ENCODE assay signal across 1 cellular context in genomic region chr3:100725935-100726334, GRCh38.
TF ChIP-seq lines count a peak whose summit lies in the region.

No MANE protein-coding gene starts in this region.

TF ChIP-seq in liver, 16 proteins besides CTCF, POLR2A, EP300 and RAD21 (continued from another document):
- TF ChIP-seq, protein P1, sequence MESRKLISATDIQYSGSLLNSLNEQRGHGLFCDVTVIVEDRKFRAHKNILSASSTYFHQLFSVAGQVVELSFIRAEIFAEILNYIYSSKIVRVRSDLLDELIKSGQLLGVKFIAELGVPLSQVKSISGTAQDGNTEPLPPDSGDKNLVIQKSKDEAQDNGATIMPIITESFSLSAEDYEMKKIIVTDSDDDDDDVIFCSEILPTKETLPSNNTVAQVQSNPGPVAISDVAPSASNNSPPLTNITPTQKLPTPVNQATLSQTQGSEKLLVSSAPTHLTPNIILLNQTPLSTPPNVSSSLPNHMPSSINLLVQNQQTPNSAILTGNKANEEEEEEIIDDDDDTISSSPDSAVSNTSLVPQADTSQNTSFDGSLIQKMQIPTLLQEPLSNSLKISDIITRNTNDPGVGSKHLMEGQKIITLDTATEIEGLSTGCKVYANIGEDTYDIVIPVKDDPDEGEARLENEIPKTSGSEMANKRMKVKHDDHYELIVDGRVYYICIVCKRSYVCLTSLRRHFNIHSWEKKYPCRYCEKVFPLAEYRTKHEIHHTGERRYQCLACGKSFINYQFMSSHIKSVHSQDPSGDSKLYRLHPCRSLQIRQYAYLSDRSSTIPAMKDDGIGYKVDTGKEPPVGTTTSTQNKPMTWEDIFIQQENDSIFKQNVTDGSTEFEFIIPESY (IDR thresholded peaks at IDR 0.05) = peak; percentile 48
- TF ChIP-seq FOXA1 (IDR thresholded peaks at IDR 0.05) (no peak), RXRA (IDR thresholded peaks at IDR 0.05) (peak; percentile 78 to 87), TAF1 (conservative IDR thresholded peaks at IDR 0.05) (no peak), SP1 (IDR thresholded peaks at IDR 0.05) (peak; percentile 73), HNF4G (IDR thresholded peaks at IDR 0.05) (peak; percentile 98)
TF ChIP-seq in liver: peak in this region for 9.
